ENCODE assay signal across 18 cellular contexts in genomic region chr19:14349426-14349825, GRCh38. TPM values are rescaled to one million over a fixed set of nuclear protein-coding genes. Genes with fewer than 3 reads are reported as not detected.
DNase-seq lines count a peak whose midpoint lies in the region; ATAC-seq lines count a peak whose summit lies in the region.
"Had no signal": no experiment of that assay in that cellular context is flagged by ENCODE, and none has a peak within 500 bp of the region (broad histone marks: within the 10 kb centered on the region; RNA-seq: fewer than 3 reads in every experiment).

No MANE protein-coding gene starts in this region.

- no peaks in the 10 kb centered on the region for H3K4me1 ChIP-seq in aorta (ENCODE audit: control insufficient read depth in 1 of 2, insufficient read depth in 2 of 2, low read length in 2 of 2)

- POLR2A ChIA-PET in activated naive CD8-positive, alpha-beta T cell treated with anti-CD3 and anti-CD28 coated beads, Interleukin-2, amount 10 ng/mL, durations not matched to agents 7 days and 5 days (lab: Charles Lee) = interaction anchor here (0.5 to 2.3 kb wide), 2 partner anchors 14 to 132 kb away, joined by 6 to 9 read pairs; no protein-coding TSS in a partner anchor

- H3K36me3 ChIP-seq in aorta (ENCODE audit: control insufficient read depth in 1 of 2, insufficient read depth in 2 of 2, low read length in 1 of 2) = no peaks in the 10 kb centered on the region
- H3K36me3 ChIP-seq: cardiac muscle cell, thoracic aorta, WERI-Rb-1 had no signal

- no peak overlapping the region for H3K27ac ChIP-seq in aorta (ENCODE audit: low read depth in 1 of 2, low read length in 2 of 2)
- H3K27ac ChIP-seq: cardiac muscle cell, skin epidermis, thoracic aorta, WERI-Rb-1 had no signal

- no peaks in the 10 kb centered on the region for H3K9me3 Mint-ChIP-seq in activated naive CD8-positive, alpha-beta T cell treated with anti-CD3 and anti-CD28 coated beads, Interleukin-2, amount 10 ng/mL, durations not matched to agents 7 days and 5 days
- no peaks in the 10 kb centered on the region for H3K9me3 Mint-ChIP-seq in activated naive CD8-positive, alpha-beta T cell treated with anti-CD3 and anti-CD28 coated beads for 36 hours
- H3K9me3 Mint-ChIP-seq in activated naive CD8-positive, alpha-beta T cell treated with anti-CD3 and anti-CD28 coated beads, Interleukin-2, amount 50 U/mL, for 24 hours = no peaks in the 10 kb centered on the region
- no peaks in the 10 kb centered on the region for H3K9me3 Mint-ChIP-seq in stimulated activated naive B cell treated with anti-CD40 and anti-IgM and Interleukin-4, amounts not matched to agents 10 μg/mL and 1 μg/mL and 100 μg/mL, for 72 hours

- intact Hi-C loops in aorta (cut with DNase I) = loop anchor here in 1 of 2 donors (2.0 to 10.0 kb wide), 4 partner anchors 125 to 467 kb away; partner anchors contain the start of gene PTGER1

- no peak for DNase-seq in activated naive CD8-positive, alpha-beta T cell treated with anti-CD3 and anti-CD28 coated beads, Interleukin-2, amount 10 ng/mL, durations not matched to agents 7 days and 5 days
- DNase-seq in activated naive CD8-positive, alpha-beta T cell treated with anti-CD3 and anti-CD28 coated beads for 36 hours = no peak
- peak; percentile 36 for DNase-seq in RPMI8226
- no peak for DNase-seq in activated naive CD8-positive, alpha-beta T cell treated with anti-CD3 and anti-CD28 coated beads, Interleukin-2, amount 50 U/mL, for 24 hours
- no peak for DNase-seq in stimulated activated naive B cell treated with anti-CD40 and anti-IgM and Interleukin-4, amounts not matched to agents 10 μg/mL and 1 μg/mL and 100 μg/mL, for 72 hours
- DNase-seq in HPDE6-E6E7 (ENCODE audit: extremely low spot score) = no peak
- no peak for DNase-seq in aorta
- no peak for DNase-seq in HK-2 (ENCODE audit: unreplicated experiment)
- DNase-seq: activated effector memory CD4-positive, alpha-beta T cell treated with anti-CD3 and anti-CD28 coated beads, Interleukin-2, amount 50 U/mL, for 16 hours; glutamatergic neuron; kidney glomerular epithelial cell; NCI-H1417; NCI-H510A treated with DMSO at 0.1 percent for 48 hours; stimulated activated CD4-positive, alpha-beta T cell treated with anti-CD3 and anti-CD28 coated beads, Interleukin-2, amount 100 ng/mL, for 24 hours; WERI-Rb-1 had no signal

- no peaks in the 10 kb centered on the region for H3K27me3 ChIP-seq in aorta (ENCODE audit: control insufficient read depth in 1 of 2, insufficient read depth in 2 of 2, low read length in 1 of 2)
- H3K27me3 ChIP-seq: cardiac muscle cell had no signal

- H3K4me3 ChIP-seq in aorta (ENCODE audit: low read length in 2 of 2) = no peak overlapping the region
- H3K4me3 ChIP-seq: cardiac muscle cell, skin epidermis had no signal

- 80 to 88% methylated on average over 7 of the region's 7 CpGs for WGBS in aorta, 2 donors

- peak; percentile 54 for ATAC-seq in activated naive CD8-positive, alpha-beta T cell treated with anti-CD3 and anti-CD28 coated beads, Interleukin-2, amount 10 ng/mL, durations not matched to agents 7 days and 5 days (ENCODE audit: low read depth)
- ATAC-seq in activated naive CD8-positive, alpha-beta T cell treated with anti-CD3 and anti-CD28 coated beads, Interleukin-2, amount 50 U/mL, for 24 hours = no peak
- ATAC-seq in stimulated activated naive B cell treated with anti-CD40 and anti-IgM and Interleukin-4, amounts not matched to agents 10 μg/mL and 1 μg/mL and 100 μg/mL, for 72 hours (replicated peaks) = peak in 1 of 2 donors; percentile 44
- no peak for ATAC-seq in aorta (ENCODE audit: low FRiP score)

- peak overlapping the region; percentile 72 for H3K27ac Mint-ChIP-seq in activated naive CD8-positive, alpha-beta T cell treated with anti-CD3 and anti-CD28 coated beads, Interleukin-2, amount 10 ng/mL, durations not matched to agents 7 days and 5 days
- no peak overlapping the region for H3K27ac Mint-ChIP-seq in activated naive CD8-positive, alpha-beta T cell treated with anti-CD3 and anti-CD28 coated beads for 36 hours
- peak overlapping the region; percentile 52 for H3K27ac Mint-ChIP-seq in activated naive CD8-positive, alpha-beta T cell treated with anti-CD3 and anti-CD28 coated beads, Interleukin-2, amount 50 U/mL, for 24 hours
- peak overlapping the region; percentile 27 for H3K27ac Mint-ChIP-seq in stimulated activated naive B cell treated with anti-CD40 and anti-IgM and Interleukin-4, amounts not matched to agents 10 μg/mL and 1 μg/mL and 100 μg/mL, for 72 hours

- no peaks in the 10 kb centered on the region for H3K36me3 Mint-ChIP-seq in activated naive CD8-positive, alpha-beta T cell treated with anti-CD3 and anti-CD28 coated beads, Interleukin-2, amount 10 ng/mL, durations not matched to agents 7 days and 5 days
- H3K36me3 Mint-ChIP-seq in activated naive CD8-positive, alpha-beta T cell treated with anti-CD3 and anti-CD28 coated beads for 36 hours = no peaks in the 10 kb centered on the region
- H3K36me3 Mint-ChIP-seq in activated naive CD8-positive, alpha-beta T cell treated with anti-CD3 and anti-CD28 coated beads, Interleukin-2, amount 50 U/mL, for 24 hours (ENCODE audit: low read depth) = no peaks in the 10 kb centered on the region
- no peaks in the 10 kb centered on the region for H3K36me3 Mint-ChIP-seq in stimulated activated naive B cell treated with anti-CD40 and anti-IgM and Interleukin-4, amounts not matched to agents 10 μg/mL and 1 μg/mL and 100 μg/mL, for 72 hours

- no peaks in the 10 kb centered on the region for H3K9me3 ChIP-seq in aorta (ENCODE audit: control insufficient read depth, low read length)
- H3K9me3 ChIP-seq: thoracic aorta had no signal

- peaks cover 20% of the 10 kb centered on the region for H3K4me1 Mint-ChIP-seq in activated naive CD8-positive, alpha-beta T cell treated with anti-CD3 and anti-CD28 coated beads, Interleukin-2, amount 10 ng/mL, durations not matched to agents 7 days and 5 days
- peaks cover 17% of the 10 kb centered on the region for H3K4me1 Mint-ChIP-seq in activated naive CD8-positive, alpha-beta T cell treated with anti-CD3 and anti-CD28 coated beads for 36 hours
- H3K4me1 Mint-ChIP-seq in activated naive CD8-positive, alpha-beta T cell treated with anti-CD3 and anti-CD28 coated beads, Interleukin-2, amount 50 U/mL, for 24 hours = peaks cover 27% of the 10 kb centered on the region
- peaks cover 16 to 21% of the 10 kb centered on the region in 2 donors for H3K4me1 Mint-ChIP-seq in stimulated activated naive B cell treated with anti-CD40 and anti-IgM and Interleukin-4, amounts not matched to agents 10 μg/mL and 1 μg/mL and 100 μg/mL, for 72 hours

- H3K27me3 Mint-ChIP-seq in activated naive CD8-positive, alpha-beta T cell treated with anti-CD3 and anti-CD28 coated beads, Interleukin-2, amount 10 ng/mL, durations not matched to agents 7 days and 5 days = no peaks in the 10 kb centered on the region
- no peaks in the 10 kb centered on the region for H3K27me3 Mint-ChIP-seq in activated naive CD8-positive, alpha-beta T cell treated with anti-CD3 and anti-CD28 coated beads for 36 hours
- no peaks in the 10 kb centered on the region for H3K27me3 Mint-ChIP-seq in activated naive CD8-positive, alpha-beta T cell treated with anti-CD3 and anti-CD28 coated beads, Interleukin-2, amount 50 U/mL, for 24 hours
- no peaks in the 10 kb centered on the region for H3K27me3 Mint-ChIP-seq in stimulated activated naive B cell treated with anti-CD40 and anti-IgM and Interleukin-4, amounts not matched to agents 10 μg/mL and 1 μg/mL and 100 μg/mL, for 72 hours

- peak overlapping the region; percentile 44 for H3K4me3 Mint-ChIP-seq in activated naive CD8-positive, alpha-beta T cell treated with anti-CD3 and anti-CD28 coated beads, Interleukin-2, amount 10 ng/mL, durations not matched to agents 7 days and 5 days
- no peak overlapping the region for H3K4me3 Mint-ChIP-seq in activated naive CD8-positive, alpha-beta T cell treated with anti-CD3 and anti-CD28 coated beads for 36 hours
- no peak overlapping the region for H3K4me3 Mint-ChIP-seq in activated naive CD8-positive, alpha-beta T cell treated with anti-CD3 and anti-CD28 coated beads, Interleukin-2, amount 50 U/mL, for 24 hours
- H3K4me3 Mint-ChIP-seq in stimulated activated naive B cell treated with anti-CD40 and anti-IgM and Interleukin-4, amounts not matched to agents 10 μg/mL and 1 μg/mL and 100 μg/mL, for 72 hours = no peak overlapping the region

RNA-seq across cellular contexts. Expression of gene ADGRE5, which starts 31.8 kb away (rescaled TPM):
- total RNA-seq in activated naive CD8-positive, alpha-beta T cell treated with anti-CD3 and anti-CD28 coated beads, Interleukin-2, amount 10 ng/mL, durations not matched to agents 7 days and 5 days = 100 to 1,000 TPM; 304 to 315 TPM
- total RNA-seq in activated naive CD8-positive, alpha-beta T cell treated with anti-CD3 and anti-CD28 coated beads for 36 hours = 100 to 1,000 TPM; 219 to 223 TPM
- 100 to 1,000 TPM; 158 to 337 TPM for total RNA-seq in aorta
- 10 to 100 TPM; 38.6 to 92.7 TPM for polyA plus RNA-seq in aorta
